ENCODE assay signal across 20 cellular contexts in the genomic region with DNA sequence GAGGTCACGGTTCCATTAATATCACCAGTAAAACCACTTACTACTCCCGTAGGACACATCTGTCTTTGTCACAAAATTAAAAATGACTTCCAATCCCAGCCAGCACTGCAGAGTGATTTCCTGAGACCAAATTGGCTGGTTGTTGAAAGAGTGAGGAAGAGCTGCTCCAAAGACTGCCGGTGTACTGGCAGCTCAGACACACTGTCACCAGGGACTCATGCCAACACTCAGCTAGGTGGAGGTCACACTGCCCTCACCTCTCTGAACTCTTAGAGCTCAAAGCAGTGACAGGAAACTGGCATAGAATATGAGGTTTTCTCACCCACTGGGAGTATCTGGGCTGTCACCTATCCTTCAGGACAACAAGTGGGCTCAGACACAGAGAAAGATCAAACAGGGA. TPM values are rescaled to one million over a fixed set of nuclear protein-coding genes. Genes with fewer than 3 reads are reported as not detected.
DNase-seq lines count a peak whose midpoint lies in the region; ATAC-seq and TF ChIP-seq lines count a peak whose summit lies in the region.
"Had no signal": no experiment of that assay in that cellular context is flagged by ENCODE, and none has a peak within 500 bp of the region (broad histone marks: within the 10 kb centered on the region; RNA-seq: fewer than 3 reads in every experiment).

No MANE protein-coding gene starts in this region.

- TF ChIP-seq CTCF in right atrium auricular region (IDR thresholded peaks at IDR 0.05) = no peak

- H3K27ac ChIP-seq in right atrium auricular region = peak overlapping the region in 1 of 2 donors; percentile 26
- H3K27ac ChIP-seq: C4-2B, GM23248, HL-60, PC-9, SK-N-MC had no signal

- peaks cover 8% of the 10 kb centered on the region for H3K9me3 Mint-ChIP-seq in activated T-cell treated with anti-CD3 and anti-CD28 coated beads, Interleukin-2, amount 50 U/mL, for 24 hours

- no peak overlapping the region for H3K27ac Mint-ChIP-seq in activated T-cell treated with anti-CD3 and anti-CD28 coated beads, Interleukin-2, amount 50 U/mL, for 24 hours

- H3K4me1 ChIP-seq in right atrium auricular region = peaks cover 0 to 12% of the 10 kb centered on the region in 2 donors

- DNase-seq in Right ventricle myocardium inferior (ENCODE audit: missing footprints) (no peak), right atrium auricular region (ENCODE audit: low spot score) (no peak), cerebellum (ENCODE audit: low spot score) (peak; percentile 44), left ventricle myocardium superior (peak; percentile 31), amygdala (lab: John Stamatoyannopoulos, UW) (no peak), globus pallidus (ENCODE audit: low spot score) (no peak)
- DNase-seq in activated T-cell treated with anti-CD3 and anti-CD28 coated beads, Interleukin-2, amount 50 U/mL, for 24 hours = no peak
- DNase-seq: 8988T, DMS53, GM23248, Karpas-422, NCI-H1930, NCI-H2171, NCI-H446 treated with DMSO at 0.1 percent for 48 hours, NCI-H748 treated with DMSO at 0.1 percent for 48 hours, PC-9 had no signal

- H3K27me3 ChIP-seq in right atrium auricular region = no peaks in the 10 kb centered on the region

- ATAC-seq in Right ventricle myocardium inferior (peak; percentile 83), left ventricle myocardium superior (peak; percentile 95), HG03460 (IDR thresholded peaks at IDR 0.05; ENCODE audit: unreplicated experiment) (no peak)

- no peaks in the 10 kb centered on the region for H3K36me3 ChIP-seq in right atrium auricular region

- peaks cover 21% of the 10 kb centered on the region for H3K36me3 Mint-ChIP-seq in activated T-cell treated with anti-CD3 and anti-CD28 coated beads, Interleukin-2, amount 50 U/mL, for 24 hours (ENCODE audit: low read depth)

- no peaks in the 10 kb centered on the region for H3K4me1 Mint-ChIP-seq in activated T-cell treated with anti-CD3 and anti-CD28 coated beads, Interleukin-2, amount 50 U/mL, for 24 hours (ENCODE audit: low read depth)

- intact Hi-C loops in Right ventricle myocardium inferior (cut with DNase I) (no loop called here), left ventricle myocardium superior (cut with micrococcal nuclease) (no loop called here)

- no peak overlapping the region for H3K4me3 Mint-ChIP-seq in activated T-cell treated with anti-CD3 and anti-CD28 coated beads, Interleukin-2, amount 50 U/mL, for 24 hours

- H3K9me3 ChIP-seq in right atrium auricular region = peaks cover 0 to 24% of the 10 kb centered on the region in 2 donors

- peaks cover 8% of the 10 kb centered on the region for H3K27me3 Mint-ChIP-seq in activated T-cell treated with anti-CD3 and anti-CD28 coated beads, Interleukin-2, amount 50 U/mL, for 24 hours

- H3K4me3 ChIP-seq in right atrium auricular region = no peak overlapping the region
- H3K4me3 ChIP-seq: GM23248, PC-9, SK-N-MC had no signal

RNA-seq across cellular contexts. Expression of a gene that starts 52.1 kb away (rescaled TPM):
- total RNA-seq in Right ventricle myocardium inferior (41.0 TPM), right atrium auricular region (10 to 100 TPM; 40.0 to 51.3 TPM), cerebellum (14.6 TPM), left ventricle myocardium superior (46.1 TPM)
- total RNA-seq: PC-9 had no signal

Comparison
In these comparisons a context has a peak if more than half of its experiments do, and no peak if none do; other contexts are left out.
1. DNase-seq: peak in cerebellum (single experiment) and left ventricle myocardium superior (single experiment); none in Right ventricle myocardium inferior (single experiment), right atrium auricular region (single experiment), activated T-cell treated with anti-CD3 and anti-CD28 coated beads, Interleukin-2, amount 50 U/mL, for 24 hours (single experiment), amygdala (0 of 56) and globus pallidus (single experiment).